Comparison of ENCODE assay signal across 20 cellular contexts in the genomic region with DNA sequence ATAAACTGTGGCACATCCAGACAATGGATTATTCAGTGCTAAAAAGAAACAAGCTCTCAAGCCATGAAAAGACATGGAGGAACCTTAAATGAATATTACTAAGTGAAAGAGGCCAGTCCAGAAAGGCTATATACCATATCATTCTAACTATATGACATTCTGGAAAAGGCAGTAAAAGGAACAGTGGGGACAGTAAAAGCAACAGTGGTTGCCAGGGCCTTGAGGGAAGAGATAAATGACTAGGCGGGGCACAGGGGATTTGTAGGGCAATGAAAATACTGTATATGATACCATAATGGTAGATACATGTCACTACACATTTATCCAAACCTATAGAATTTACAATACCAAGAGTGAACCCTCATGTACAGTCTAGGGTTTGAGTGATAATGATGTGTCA.
A peak's percentile ranks its signal among the peaks of the same experiment; 100 is the strongest.
DNase-seq lines count a peak whose midpoint lies in the region; ATAC-seq and TF ChIP-seq lines count a peak whose summit lies in the region.
"Had no signal": no experiment of that assay in that cellular context is flagged by ENCODE, and none has a peak within 500 bp of the region (broad histone marks: within the 10 kb centered on the region; RNA-seq: fewer than 3 reads in every experiment).

No MANE protein-coding gene starts in this region.

- TF ChIP-seq CTCF in mucosa of descending colon (IDR thresholded peaks at IDR 0.05) = no peak

- H3K9me3 ChIP-seq in mucosa of descending colon = no peaks in the 10 kb centered on the region
- H3K9me3 ChIP-seq: BLaER1 had no signal

- no peaks in the 10 kb centered on the region for H3K27me3 Mint-ChIP-seq in activated T-cell treated with anti-CD3 and anti-CD28 coated beads, Interleukin-2, amount 50 U/mL, for 72 hours (ENCODE audit: low read depth)
- H3K27me3 Mint-ChIP-seq: CD8-positive, alpha-beta memory T cell had no signal

- H3K36me3 Mint-ChIP-seq in activated T-cell treated with anti-CD3 and anti-CD28 coated beads, Interleukin-2, amount 50 U/mL, for 72 hours (ENCODE audit: insufficient read depth in 2 of 2) = peaks cover 12 to 19% of the 10 kb centered on the region in 2 donors

- H3K27ac Mint-ChIP-seq in activated T-cell treated with anti-CD3 and anti-CD28 coated beads, Interleukin-2, amount 50 U/mL, for 72 hours = peak overlapping the region; percentile 10
- H3K27ac Mint-ChIP-seq: HFFc6 had no signal

- ATAC-seq in activated T-cell treated with anti-CD3 and anti-CD28 coated beads, Interleukin-2, amount 50 U/mL, for 72 hours (replicated peaks in 1 of 2) = no peak
- ATAC-seq in mucosa of descending colon (peak; percentile 94), GM21825 (IDR thresholded peaks at IDR 0.05; ENCODE audit: unreplicated experiment) (no peak), sciatic nerve (no peak), GM21619 (IDR thresholded peaks at IDR 0.05; ENCODE audit: unreplicated experiment) (no peak)
- ATAC-seq: HCT116 had no signal

- peaks cover 7% of the 10 kb centered on the region for H3K4me1 ChIP-seq in mucosa of descending colon (ENCODE audit: low read depth)
- H3K4me1 ChIP-seq: BLaER1 had no signal

- H3K4me3 ChIP-seq in mucosa of descending colon = no peak overlapping the region
- H3K4me3 ChIP-seq: BLaER1 had no signal

- intact Hi-C loops in mucosa of descending colon (cut with DNase I, micrococcal nuclease) = no loop called here
- intact Hi-C loops in sciatic nerve (cut with DNase I) = no loop called here

- peaks cover 6% of the 10 kb centered on the region for H3K4me1 Mint-ChIP-seq in activated T-cell treated with anti-CD3 and anti-CD28 coated beads, Interleukin-2, amount 50 U/mL, for 72 hours (ENCODE audit: low read depth)
- H3K4me1 Mint-ChIP-seq: CD14-positive monocyte had no signal

- peaks cover 0 to 3% of the 10 kb centered on the region in 2 donors for H3K9me3 Mint-ChIP-seq in activated T-cell treated with anti-CD3 and anti-CD28 coated beads, Interleukin-2, amount 50 U/mL, for 72 hours
- H3K9me3 Mint-ChIP-seq: CD8-positive, alpha-beta memory T cell had no signal

- no peak for DNase-seq in activated T-cell treated with anti-CD3 and anti-CD28 coated beads, Interleukin-2, amount 50 U/mL, for 72 hours
- DNase-seq in activated T-cell treated with anti-CD3 and anti-CD28 coated beads for 4 hours (no peak), OCI-M1 (lab: John Stamatoyannopoulos, UW) (peak; percentile 15), mucosa of descending colon (peak in 1 of 3 donors; percentile 39), sciatic nerve (ENCODE audit: low spot score) (no peak)
- DNase-seq: 8988T; CD8-positive, alpha-beta memory T cell; DMS 273 treated with DMSO at 0.1 percent for 48 hours; DMS53; DND-41; EL; GOT3; H7; HFFc6; IMR-90 had no signal

- no peak overlapping the region for H3K4me3 Mint-ChIP-seq in activated T-cell treated with anti-CD3 and anti-CD28 coated beads, Interleukin-2, amount 50 U/mL, for 72 hours
- H3K4me3 Mint-ChIP-seq: CD14-positive monocyte; CD8-positive, alpha-beta memory T cell; HFFc6 had no signal

- no peaks in the 10 kb centered on the region for H3K36me3 ChIP-seq in mucosa of descending colon (ENCODE audit: low read depth)
